ENCODE assay signal across 26 cellular contexts in the genomic region with DNA sequence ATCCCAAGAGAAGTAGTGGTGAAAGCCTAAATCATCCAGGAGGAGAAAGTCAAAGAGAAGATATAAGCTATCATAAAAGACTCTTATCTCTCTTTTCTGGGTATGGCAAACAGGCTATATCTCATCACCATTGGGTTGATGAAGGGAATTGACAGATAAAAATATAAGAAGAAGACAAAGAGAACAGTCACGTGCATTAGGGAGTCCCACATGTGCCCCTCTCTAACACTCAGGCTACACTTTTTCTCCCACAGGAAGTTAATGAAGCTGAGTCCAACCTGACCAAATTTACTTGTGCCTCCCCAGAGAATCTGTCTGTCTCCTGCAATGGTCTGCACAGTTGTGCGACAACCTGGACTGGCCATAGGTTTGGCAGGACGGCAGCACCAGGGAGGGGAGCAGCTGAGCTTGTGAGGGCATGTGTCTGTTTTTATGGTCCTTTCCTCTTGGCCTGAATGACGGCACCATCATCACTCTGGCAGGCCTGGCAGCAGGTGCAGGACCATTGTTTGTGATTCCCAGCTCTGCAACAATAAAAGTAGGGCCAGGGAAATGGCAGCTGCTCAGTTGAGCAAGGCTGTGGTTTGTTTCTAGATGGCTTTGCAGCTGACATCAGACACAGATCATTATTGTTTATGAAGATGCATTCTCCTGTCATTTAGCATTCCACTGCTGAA.
DNase-seq lines count a peak whose midpoint lies in the region; ATAC-seq and TF ChIP-seq lines count a peak whose summit lies in the region.
"Had no signal": no experiment of that assay in that cellular context is flagged by ENCODE, and none has a peak within 500 bp of the region (broad histone marks: within the 10 kb centered on the region; RNA-seq: fewer than 3 reads in every experiment).

No MANE protein-coding gene starts in this region.

- ATAC-seq in GM18907 (IDR thresholded peaks at IDR 0.05; ENCODE audit: unreplicated experiment), result no peak
- ATAC-seq: A549; activated CD4-positive, alpha-beta T cell treated with anti-CD3 and anti-CD28 coated beads for 36 hours; activated T-cell treated with anti-CD3 and anti-CD28 coated beads, Interleukin-2, amount 50 U/mL, for 72 hours; naive thymus-derived CD4-positive, alpha-beta T cell had no signal

- H3K27me3 ChIP-seq in endodermal cell (ENCODE audit: control insufficient read depth, insufficient read depth, low read length, poor library complexity, severe bottlenecking) (no peaks in the 10 kb centered on the region), testis (no peaks in the 10 kb centered on the region)
- H3K27me3 ChIP-seq: BLaER1, right atrium auricular region, uterus had no signal

- H3K9me3 Mint-ChIP-seq in endodermal cell, result no peaks in the 10 kb centered on the region
- H3K9me3 Mint-ChIP-seq: activated T-cell treated with anti-CD3 and anti-CD28 coated beads, Interleukin-2, amount 50 U/mL, for 72 hours had no signal

- DNase-seq in COR-L47 (lab: John Stamatoyannopoulos, UW), result peak; percentile 38
- DNase-seq in NCI-H1092 (lab: John Stamatoyannopoulos, UW), result peak; percentile 55
- peak; percentile 18 for DNase-seq in NCI-H510A (lab: John Stamatoyannopoulos, UW)
- no peak for DNase-seq in endodermal cell
- no peak for DNase-seq in GM20000 (ENCODE audit: low spot score)
- DNase-seq in G401 (ENCODE audit: low spot score), result no peak
- DNase-seq in testis, result no peak
- DNase-seq: activated CD4-positive, alpha-beta T cell treated with anti-CD3 and anti-CD28 coated beads for 36 hours; activated naive CD4-positive, alpha-beta T cell treated with anti-CD3 and anti-CD28 coated beads, Interleukin-2, amount 50 U/mL, for 16 hours; activated T-cell treated with anti-CD3 and anti-CD28 coated beads, Interleukin-2, amount 50 U/mL, for 72 hours; cerebellar nuclear complex; effector CD4-positive, alpha-beta T cell; foreskin melanocyte; GF-D8; H7; naive thymus-derived CD4-positive, alpha-beta T cell; NCI-H1436 treated with DMSO at 0.1 percent for 48 hours; NCI-H526 treated with DMSO at 0.1 percent for 48 hours; Right ventricle myocardium superior; stimulated activated CD4-positive, alpha-beta T cell treated with anti-CD3 and anti-CD28 coated beads, Interleukin-15, amount 100 ng/mL, for 24 hours; T-helper 1 cell; uterus had no signal

- 87 to 100% methylated on average over 2 to 4 of the region's 4 CpGs for WGBS in endodermal cell (ENCODE audit: insufficient coverage in 1 of 2, insufficient read length in 1 of 2), 2 experiments
- WGBS in testis, 2 donors, result 65 to 75% methylated on average over 4 of the region's 4 CpGs

- no peaks in the 10 kb centered on the region for H3K9me3 ChIP-seq in endodermal cell (ENCODE audit: control insufficient read depth, low read length)
- H3K9me3 ChIP-seq in testis, result no peaks in the 10 kb centered on the region
- H3K9me3 ChIP-seq: A549, BLaER1, right atrium auricular region, uterus had no signal

- H3K36me3 Mint-ChIP-seq in endodermal cell (ENCODE audit: low read depth), result no peaks in the 10 kb centered on the region
- H3K36me3 Mint-ChIP-seq: naive thymus-derived CD4-positive, alpha-beta T cell had no signal

- no peak overlapping the region for H3K27ac Mint-ChIP-seq in endodermal cell
- H3K27ac Mint-ChIP-seq: activated CD4-positive, alpha-beta T cell treated with anti-CD3 and anti-CD28 coated beads for 36 hours; activated T-cell treated with anti-CD3 and anti-CD28 coated beads, Interleukin-2, amount 50 U/mL, for 72 hours had no signal

- TF ChIP-seq CTCF in endodermal cell (conservative IDR thresholded peaks at IDR 0.05) (no peak), GM20000 (IDR thresholded peaks at IDR 0.05; ENCODE audit: extremely low read depth, missing control alignments) (no peak), testis (IDR thresholded peaks at IDR 0.05) (no peak)

- H3K27ac ChIP-seq in endodermal cell (ENCODE audit: low read depth, low read length) (peak overlapping the region; percentile 53), testis (no peak overlapping the region)
- H3K27ac ChIP-seq: A549, BLaER1, right atrium auricular region, uterus had no signal

- no peak overlapping the region for H3K9ac ChIP-seq in endodermal cell (ENCODE audit: extremely low read depth, low read length, poor library complexity, severe bottlenecking)
- H3K9ac ChIP-seq: BLaER1 had no signal

- H3K4me1 Mint-ChIP-seq in endodermal cell, result no peaks in the 10 kb centered on the region
- H3K4me1 Mint-ChIP-seq: activated CD4-positive, alpha-beta T cell treated with anti-CD3 and anti-CD28 coated beads for 36 hours had no signal

- H3K27me3 Mint-ChIP-seq in endodermal cell (ENCODE audit: insufficient read depth), result no peaks in the 10 kb centered on the region

- in situ Hi-C loops in G401 (cut with HindIII; ENCODE audit: low sequenced_read_pairs), result no loop called here

- H3K4me3 ChIP-seq in endodermal cell (ENCODE audit: low read length) (no peak overlapping the region), testis (no peak overlapping the region)
- H3K4me3 ChIP-seq: A549, BLaER1, right atrium auricular region, uterus had no signal

- intact Hi-C loops in testis (cut with DNase I; ENCODE audit: low total_unique reads), result no loop called here

- no peak overlapping the region for H3K4me3 Mint-ChIP-seq in endodermal cell
- H3K4me3 Mint-ChIP-seq: activated CD4-positive, alpha-beta T cell treated with anti-CD3 and anti-CD28 coated beads for 36 hours; activated T-cell treated with anti-CD3 and anti-CD28 coated beads, Interleukin-2, amount 50 U/mL, for 72 hours; naive thymus-derived CD4-positive, alpha-beta T cell had no signal

- no peaks in the 10 kb centered on the region for H3K36me3 ChIP-seq in endodermal cell (ENCODE audit: control insufficient read depth, insufficient read depth, low read length)
- H3K36me3 ChIP-seq in testis (ENCODE audit: low read depth, missing control alignments), result no peaks in the 10 kb centered on the region
- H3K36me3 ChIP-seq: BLaER1, right atrium auricular region, uterus had no signal

- no peak for TF ChIP-seq POLR2A in testis (IDR thresholded peaks at IDR 0.05)

- H3K4me1 ChIP-seq in endodermal cell (ENCODE audit: control insufficient read depth, insufficient read depth, low read length) (no peaks in the 10 kb centered on the region), testis (no peaks in the 10 kb centered on the region)
- H3K4me1 ChIP-seq: A549, right atrium auricular region, uterus had no signal

Comparison
In these comparisons a context has a peak if more than half of its experiments do, and no peak if none do; other contexts are left out.
1. DNase-seq: peak in COR-L47 (single experiment), NCI-H1092 (single experiment) and NCI-H510A (single experiment); none in endodermal cell (single experiment), GM20000 (single experiment), G401 (single experiment) and testis (single experiment).